Comparison of ENCODE assay signal across 8 cellular contexts in genomic region chr16:2715519-2715918, GRCh38. TPM values are rescaled to one million over a fixed set of nuclear protein-coding genes. Genes with fewer than 3 reads are reported as not detected.
DNase-seq lines count a peak whose midpoint lies in the region; ATAC-seq and TF ChIP-seq lines count a peak whose summit lies in the region.

No MANE protein-coding gene starts in this region.

- in situ Hi-C loops in gastrocnemius medialis (cut with MboI; ENCODE audit: low sequenced_read_pairs in 4 of 4): no loop called here

- H4K20me1 ChIP-seq in OCI-LY3 (ENCODE audit: insufficient read depth, low read length) (no peaks in the 10 kb centered on the region), smooth muscle cell (ENCODE audit: low read depth) (peaks cover 10% of the 10 kb centered on the region)

- no peak for TF ChIP-seq POLR2A in gastrocnemius medialis (IDR thresholded peaks at IDR 0.05)

- no peak for ATAC-seq in gastrocnemius medialis
- ATAC-seq in GM18498 (IDR thresholded peaks at IDR 0.05; ENCODE audit: unreplicated experiment): no peak

- H3K4me1 ChIP-seq in OCI-LY3 (ENCODE audit: low read length) (peaks cover 8% of the 10 kb centered on the region), left ventricle myocardium inferior (peaks cover 27% of the 10 kb centered on the region), smooth muscle cell (ENCODE audit: low read depth) (no peaks in the 10 kb centered on the region), gastrocnemius medialis (peaks cover 1 to 19% of the 10 kb centered on the region in 2 donors)

- peak overlapping the region; percentile 32; the same call in 1 of the 2 replicates for H3K4me2 ChIP-seq in OCI-LY3 (ENCODE audit: low read length)
- peak overlapping the region; percentile 76 for H3K4me2 ChIP-seq in smooth muscle cell

- no peaks in the 10 kb centered on the region for H3F3A ChIP-seq in smooth muscle cell (ENCODE audit: low read depth)

- DNase-seq in Daoy (ENCODE audit: low read depth) (peak; percentile 47), left ventricle myocardium inferior (peak; percentile 68), smooth muscle cell (lab: John Stamatoyannopoulos, UW; ENCODE audit: unreplicated experiment) (peak; percentile 66), gastrocnemius medialis (no peak), NCI-H1048 (lab: John Stamatoyannopoulos, UW) (no peak)
- peak; percentile 94 for DNase-seq in activated effector memory CD4-positive, alpha-beta T cell treated with anti-CD3 and anti-CD28 coated beads, Interleukin-2, amount 50 U/mL, for 16 hours

- 0 out of 2 replicates have a peak, but pooled peaks cover 5% of the 10 kb centered on the region for H3K79me2 ChIP-seq in OCI-LY3 (ENCODE audit: low read length)
- no peaks in the 10 kb centered on the region for H3K79me2 ChIP-seq in smooth muscle cell (ENCODE audit: low read depth)

- H3K27ac ChIP-seq in OCI-LY3 (ENCODE audit: low read length): no peak overlapping the region
- H3K27ac ChIP-seq in left ventricle myocardium inferior (replicated peaks): no peak overlapping the region
- no peak overlapping the region for H3K27ac ChIP-seq in smooth muscle cell (ENCODE audit: low read depth)
- no peak overlapping the region for H3K27ac ChIP-seq in gastrocnemius medialis

- H3K36me3 ChIP-seq in OCI-LY3 (replicated peaks; ENCODE audit: low read depth, low read length): no peaks in the 10 kb centered on the region
- no peaks in the 10 kb centered on the region for H3K36me3 ChIP-seq in left ventricle myocardium inferior
- no peaks in the 10 kb centered on the region for H3K36me3 ChIP-seq in smooth muscle cell (ENCODE audit: low read depth)
- no peaks in the 10 kb centered on the region for H3K36me3 ChIP-seq in gastrocnemius medialis

- H3K9me3 ChIP-seq in OCI-LY3 (ENCODE audit: insufficient read depth, low read length): no peaks in the 10 kb centered on the region
- H3K9me3 ChIP-seq in left ventricle myocardium inferior (replicated peaks): no peaks in the 10 kb centered on the region
- H3K9me3 ChIP-seq in smooth muscle cell (replicated peaks; ENCODE audit: low read depth): no peaks in the 10 kb centered on the region
- H3K9me3 ChIP-seq in gastrocnemius medialis: no peaks in the 10 kb centered on the region

- TF ChIP-seq CTCF in OCI-LY3 (IDR thresholded peaks at IDR 0.05; ENCODE audit: low read depth, low read length) (no peak), left ventricle myocardium inferior (IDR thresholded peaks at IDR 0.05; ENCODE audit: borderline replicate concordance) (no peak), smooth muscle cell (IDR thresholded peaks at IDR 0.05; ENCODE audit: borderline replicate concordance, insufficient read depth, poor library complexity, severe bottlenecking) (no peak), gastrocnemius medialis (IDR thresholded peaks at IDR 0.05 in 4 of 5, conservative IDR thresholded peaks at IDR 0.05 in 1 of 5) (no peak)

- no peak overlapping the region for H3K9ac ChIP-seq in OCI-LY3 (ENCODE audit: low read length)
- H3K9ac ChIP-seq in smooth muscle cell (ENCODE audit: low read depth): no peak overlapping the region

- H2AFZ ChIP-seq in OCI-LY3 (ENCODE audit: low read depth, low read length): no peak overlapping the region
- H2AFZ ChIP-seq in smooth muscle cell (ENCODE audit: low read depth): no peak overlapping the region

- H3K4me3 ChIP-seq in OCI-LY3 (ENCODE audit: low read length) (no peak overlapping the region), left ventricle myocardium inferior (peak overlapping the region; percentile 4), smooth muscle cell (no peak overlapping the region), gastrocnemius medialis (no peak overlapping the region)

- intact Hi-C loops in left ventricle myocardium inferior (cut with micrococcal nuclease) (no loop called here), gastrocnemius medialis (cut with DNase I; ENCODE audit: low total_unique reads) (no loop called here)

- 20% methylated on average over 21 of the region's 33 CpGs for WGBS in smooth muscle cell (ENCODE audit: low lambda C conversion rate)

- no peaks in the 10 kb centered on the region for H3K27me3 ChIP-seq in OCI-LY3 (ENCODE audit: low read depth, low read length)
- H3K27me3 ChIP-seq in left ventricle myocardium inferior (ENCODE audit: low read depth): no peaks in the 10 kb centered on the region
- no peaks in the 10 kb centered on the region for H3K27me3 ChIP-seq in smooth muscle cell (ENCODE audit: low read depth)
- peaks cover 0 to 14% (median 5%) of the 10 kb centered on the region in 3 donors for H3K27me3 ChIP-seq in gastrocnemius medialis

RNA-seq across cellular contexts. Expression of gene PRSS27, which starts 4.5 kb away (rescaled TPM):
- total RNA-seq in Daoy (2014; rRNA removed; shearing (Covaris generic)): 0.06 TPM in 1 of 2 replicates, not detected in the other
- total RNA-seq in left ventricle myocardium inferior (0.11 TPM), smooth muscle cell (0.63 and 2.7 TPM in 2 replicates), gastrocnemius medialis (under 1 TPM in 2 of 4 donors, not detected in 2; 0.49 to 0.55 TPM)
- 2.3 and 3.3 TPM in 2 replicates for polyA plus RNA-seq in smooth muscle cell

RNA-seq across cellular contexts. Expression of gene KCTD5, which starts 33.2 kb away (rescaled TPM):
- 22.9 and 27.4 TPM in 2 replicates for total RNA-seq in Daoy (2014; rRNA removed; shearing (Covaris generic))
- total RNA-seq in left ventricle myocardium inferior (10.2 TPM), smooth muscle cell (27.0 and 38.2 TPM in 2 replicates), gastrocnemius medialis (10 to 100 TPM; 13.6 to 23.8 (median 14.7) TPM)
- polyA plus RNA-seq in smooth muscle cell: 35.5 and 36.6 TPM in 2 replicates

RNA-seq across cellular contexts. Expression of gene SRRM2, which starts 36.9 kb away (rescaled TPM):
- total RNA-seq in Daoy (2014; rRNA removed; shearing (Covaris generic)): 18.3 and 32.6 TPM in 2 replicates
- total RNA-seq in left ventricle myocardium inferior (251 TPM), smooth muscle cell (83.0 and 125 TPM in 2 replicates), gastrocnemius medialis (100 to 1,000 TPM; 151 to 205 (median 164) TPM)
- polyA plus RNA-seq in smooth muscle cell: 280 and 434 TPM in 2 replicates

Comparison
In these comparisons a context has a peak if more than half of its experiments do, and no peak if none do; other contexts are left out.
1. DNase-seq: peak in Daoy (single experiment), activated effector memory CD4-positive, alpha-beta T cell treated with anti-CD3 and anti-CD28 coated beads, Interleukin-2, amount 50 U/mL, for 16 hours (single experiment), left ventricle myocardium inferior (single experiment) and smooth muscle cell (single experiment); none in gastrocnemius medialis (0 of 2) and NCI-H1048 (single experiment).